ENCODE assay signal across 29 cellular contexts in the genomic region with DNA sequence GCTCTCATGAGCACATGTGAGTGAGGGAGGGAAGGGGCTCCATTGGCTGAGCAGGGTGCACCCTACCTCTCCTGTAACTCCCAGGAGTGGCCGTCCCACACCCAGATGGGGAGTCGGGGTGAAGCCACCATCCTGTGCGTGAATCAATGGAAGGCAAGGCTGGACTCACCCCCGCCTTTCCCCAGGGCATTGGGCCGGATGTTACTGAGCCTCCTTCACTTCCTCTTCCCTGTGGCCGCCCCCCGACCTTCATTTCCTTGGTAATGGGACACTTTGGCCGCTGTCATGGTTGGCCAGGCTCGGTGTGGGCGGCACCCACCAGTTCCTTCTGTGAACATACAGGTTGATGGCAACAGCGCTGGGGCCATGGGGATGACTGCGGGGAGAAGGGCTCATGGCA.
"Had no signal": no experiment of that assay in that cellular context is flagged by ENCODE, and none has a peak within 500 bp of the region (broad histone marks: within the 10 kb centered on the region; RNA-seq: fewer than 3 reads in every experiment).

No MANE protein-coding gene starts in this region.

- DNase-seq: colonic mucosa; effector CD8-positive, alpha-beta T cell; endodermal cell; esophagus squamous epithelium; foreskin melanocyte; glutamatergic neuron; heart right ventricle; hippocampal formation; left cardiac atrium; left lung; mammary epithelial cell; mesendoderm; midbrain; naive thymus-derived CD4-positive, alpha-beta T cell; ovary; psoas muscle; right cardiac atrium; stimulated activated CD4-positive, alpha-beta T cell treated with anti-CD3 and anti-CD28 coated beads, Interleukin-15, amount 100 ng/mL, for 24 hours; stimulated activated CD4-positive, alpha-beta T cell treated with anti-CD3 and anti-CD28 coated beads, Interleukin-2, amount 100 ng/mL, for 48 hours; stimulated activated naive CD4-positive, alpha-beta T cell; stimulated activated naive CD8-positive, alpha-beta T cell treated with anti-CD3 and anti-CD28 coated beads, Interleukin-15, amount 100 ng/mL, for 72 hours; transverse colon; upper lobe of right lung had no signal

- H3K27me3 ChIP-seq: colonic mucosa, esophagus squamous epithelium, heart right ventricle, left lung, ovary, suprapubic skin, transverse colon, upper lobe of right lung, vagina had no signal

- H3K4me1 ChIP-seq: colonic mucosa, esophagus squamous epithelium, heart right ventricle, left lung, psoas muscle, suprapubic skin, transverse colon, upper lobe of right lung, vagina had no signal

- H3K4me3 Mint-ChIP-seq: dendritic cell treated with granulocyte-macrophage colony-stimulating factor and Interleukin-4, amounts not matched to agents 40 ng/mL and 50 ng/mL, for 4 days; endodermal cell; naive thymus-derived CD4-positive, alpha-beta T cell; nephron; stimulated activated naive CD8-positive, alpha-beta T cell treated with anti-CD3 and anti-CD28 coated beads, Interleukin-15, amount 100 ng/mL, for 72 hours had no signal

- H3K4me3 ChIP-seq: colonic mucosa, esophagus squamous epithelium, heart right ventricle, left lung, ovary, psoas muscle, skin epidermis, suprapubic skin, transverse colon, upper lobe of right lung, vagina had no signal

- H3K27ac Mint-ChIP-seq: dendritic cell treated with granulocyte-macrophage colony-stimulating factor and Interleukin-4, amounts not matched to agents 40 ng/mL and 50 ng/mL, for 4 days; endodermal cell; naive thymus-derived CD4-positive, alpha-beta T cell; nephron had no signal

- H3K27ac ChIP-seq: colonic mucosa, esophagus squamous epithelium, heart right ventricle, left lung, ovary, psoas muscle, skin epidermis, suprapubic skin, transverse colon, upper lobe of right lung, vagina had no signal

- H3K27me3 Mint-ChIP-seq: dendritic cell treated with granulocyte-macrophage colony-stimulating factor and Interleukin-4, amounts not matched to agents 40 ng/mL and 50 ng/mL, for 4 days; naive thymus-derived CD4-positive, alpha-beta T cell; stimulated activated naive CD8-positive, alpha-beta T cell treated with anti-CD3 and anti-CD28 coated beads, Interleukin-15, amount 100 ng/mL, for 72 hours had no signal

- H3K36me3 ChIP-seq: colonic mucosa, esophagus squamous epithelium, left lung, ovary, suprapubic skin, transverse colon, upper lobe of right lung, vagina had no signal

- FAIRE-seq: islet of Langerhans had no signal

- H3K4me1 Mint-ChIP-seq: endodermal cell, nephron had no signal

- ATAC-seq: left cardiac atrium; left lung; naive thymus-derived CD4-positive, alpha-beta T cell; psoas muscle; right cardiac atrium; stimulated activated naive CD8-positive, alpha-beta T cell treated with anti-CD3 and anti-CD28 coated beads, Interleukin-15, amount 100 ng/mL, for 72 hours; upper lobe of right lung had no signal

- H3K9me3 ChIP-seq: colonic mucosa, esophagus squamous epithelium, ovary, psoas muscle, suprapubic skin, transverse colon, upper lobe of right lung, vagina had no signal
